Comparison of ENCODE assay signal across 10 cellular contexts in the genomic region with DNA sequence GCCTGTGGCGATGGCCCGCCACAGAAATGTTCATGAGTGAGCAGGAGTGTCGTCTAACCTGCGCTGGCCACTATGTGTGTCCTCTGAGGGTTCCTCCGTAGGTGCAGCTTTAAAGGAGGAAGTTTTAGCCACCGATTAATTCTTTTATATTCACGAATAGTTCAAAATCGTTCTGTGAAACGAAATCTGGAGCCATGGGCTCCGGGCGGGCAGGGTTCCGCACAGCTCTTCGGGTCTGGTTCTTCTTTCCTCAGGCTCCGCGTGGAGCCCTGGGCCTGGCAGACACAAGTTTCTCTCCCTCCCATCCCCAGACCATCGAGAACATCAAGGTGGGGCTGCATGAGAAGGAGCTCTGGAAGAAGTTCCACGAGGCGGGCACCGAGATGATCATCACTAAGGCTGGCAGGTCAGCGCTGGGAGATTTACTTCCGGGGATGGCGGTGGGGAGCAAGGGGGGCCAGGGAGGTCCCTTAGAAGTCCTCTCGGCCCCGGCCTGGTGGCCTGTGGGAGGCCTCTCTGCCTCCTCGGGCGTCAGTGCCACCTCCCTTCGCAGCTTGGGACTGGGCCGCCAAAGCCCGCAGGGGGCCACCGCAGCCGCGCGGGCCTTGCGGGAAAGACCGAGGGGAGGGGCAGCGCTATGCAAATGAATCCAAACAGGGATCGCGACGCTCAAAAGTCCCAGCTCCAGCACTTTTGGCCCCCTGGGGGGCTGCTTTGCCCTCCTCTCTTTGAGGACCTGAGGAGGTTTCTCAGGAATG. TPM values are rescaled to one million over a fixed set of nuclear protein-coding genes. Genes with fewer than 3 reads are reported as not detected.
DNase-seq lines count a peak whose midpoint lies in the region; ATAC-seq, FAIRE-seq and TF ChIP-seq lines count a peak whose summit lies in the region.
"Had no signal": no experiment of that assay in that cellular context is flagged by ENCODE, and none has a peak within 500 bp of the region (broad histone marks: within the 10 kb centered on the region; RNA-seq: fewer than 3 reads in every experiment).

No MANE protein-coding gene starts in this region.

- dilution Hi-C loops in keratinocyte (cut with MboI; ENCODE audit: extremely low pct_ligation_motif_present, low sequenced_read_pairs), result no loop called here

- peaks cover 64% of the 10 kb centered on the region for H3K27me3 ChIP-seq in keratinocyte (ENCODE audit: control insufficient read depth, extremely low read depth, insufficient read depth, low read length)

- no peaks in the 10 kb centered on the region for H3K9me1 ChIP-seq in keratinocyte (ENCODE audit: control insufficient read depth, extremely low read depth, insufficient read depth, low read length)

- peak overlapping the region in 1 of 3 experiments; percentile 45 for H3K4me3 ChIP-seq in keratinocyte (ENCODE audit: control insufficient read depth in 2 of 3, extremely low read depth in 1 of 3, insufficient read depth in 2 of 3, low read depth in 1 of 3, low read length in 3 of 3)

- no peak overlapping the region for H3K27ac ChIP-seq in keratinocyte (ENCODE audit: control insufficient read depth, insufficient read depth, low read length)
- H3K27ac ChIP-seq: neutrophil had no signal

- H3K9me3 Mint-ChIP-seq in activated naive CD8-positive, alpha-beta T cell treated with anti-CD3 and anti-CD28 coated beads, Interleukin-2, amount 50 U/mL, for 24 hours, result no peaks in the 10 kb centered on the region
- H3K9me3 Mint-ChIP-seq in stimulated activated naive CD8-positive, alpha-beta T cell treated with anti-CD3 and anti-CD28 coated beads, Interleukin-15, amount 100 ng/mL, for 72 hours, result no peaks in the 10 kb centered on the region

- no peak for TF ChIP-seq CTCF in keratinocyte (optimal IDR thresholded peaks at IDR 0.05 in 1 of 3, IDR thresholded peaks at IDR 0.05 in 1 of 3, conservative IDR thresholded peaks at IDR 0.05 in 1 of 3; ENCODE audit: extremely low read depth in 1 of 3, insufficient read depth in 2 of 3, low read length in 3 of 3)

- no peak for ATAC-seq in activated naive CD8-positive, alpha-beta T cell treated with anti-CD3 and anti-CD28 coated beads, Interleukin-2, amount 50 U/mL, for 24 hours
- ATAC-seq in stimulated activated naive CD8-positive, alpha-beta T cell treated with anti-CD3 and anti-CD28 coated beads, Interleukin-15, amount 100 ng/mL, for 72 hours, result no peak

- no peaks in the 10 kb centered on the region for H3K36me3 ChIP-seq in keratinocyte (ENCODE audit: control insufficient read depth in 2 of 2, extremely low read depth in 1 of 2, insufficient read depth in 2 of 2, low read length in 2 of 2)
- H3K36me3 ChIP-seq: neutrophil had no signal

- no peaks in the 10 kb centered on the region for H3K79me2 ChIP-seq in keratinocyte (ENCODE audit: control insufficient read depth, insufficient read depth, low read length)

- H3K27me3 Mint-ChIP-seq in activated naive CD8-positive, alpha-beta T cell treated with anti-CD3 and anti-CD28 coated beads, Interleukin-2, amount 50 U/mL, for 24 hours, result peaks cover 86% of the 10 kb centered on the region
- peaks cover 98% of the 10 kb centered on the region for H3K27me3 Mint-ChIP-seq in stimulated activated naive CD8-positive, alpha-beta T cell treated with anti-CD3 and anti-CD28 coated beads, Interleukin-15, amount 100 ng/mL, for 72 hours

- H3K4me1 Mint-ChIP-seq in activated naive CD8-positive, alpha-beta T cell treated with anti-CD3 and anti-CD28 coated beads, Interleukin-2, amount 50 U/mL, for 24 hours, result peaks cover 22% of the 10 kb centered on the region
- peaks cover 63% of the 10 kb centered on the region for H3K4me1 Mint-ChIP-seq in stimulated activated naive CD8-positive, alpha-beta T cell treated with anti-CD3 and anti-CD28 coated beads, Interleukin-15, amount 100 ng/mL, for 72 hours

- H3K4me1 ChIP-seq in keratinocyte (ENCODE audit: control insufficient read depth, extremely low read depth, insufficient read depth, low read length), result no peaks in the 10 kb centered on the region

- H2AFZ ChIP-seq in keratinocyte (ENCODE audit: control insufficient read depth, low read length), result peak overlapping the region; percentile 27

- no peaks in the 10 kb centered on the region for H3K9me3 ChIP-seq in keratinocyte (ENCODE audit: control insufficient read depth, low read depth, low read length)
- H3K9me3 ChIP-seq: neutrophil had no signal

- FAIRE-seq in keratinocyte (lab: Jason Lieb, UNC), result no peak

- H4K20me1 ChIP-seq in keratinocyte (ENCODE audit: control insufficient read depth, extremely low read depth, insufficient read depth, low read length), result no peaks in the 10 kb centered on the region

- no peak overlapping the region for H3K27ac Mint-ChIP-seq in activated naive CD8-positive, alpha-beta T cell treated with anti-CD3 and anti-CD28 coated beads, Interleukin-2, amount 50 U/mL, for 24 hours
- no peak overlapping the region for H3K27ac Mint-ChIP-seq in stimulated activated naive CD8-positive, alpha-beta T cell treated with anti-CD3 and anti-CD28 coated beads, Interleukin-15, amount 100 ng/mL, for 72 hours

- H3K9ac ChIP-seq in keratinocyte (ENCODE audit: control insufficient read depth, extremely low read depth, insufficient read depth, low read length), result no peak overlapping the region

- peak overlapping the region; percentile 67 for H3K4me3 Mint-ChIP-seq in activated naive CD8-positive, alpha-beta T cell treated with anti-CD3 and anti-CD28 coated beads, Interleukin-2, amount 50 U/mL, for 24 hours
- H3K4me3 Mint-ChIP-seq in stimulated activated naive CD8-positive, alpha-beta T cell treated with anti-CD3 and anti-CD28 coated beads, Interleukin-15, amount 100 ng/mL, for 72 hours, result peak overlapping the region; percentile 75 to 77

- no peaks in the 10 kb centered on the region for H3K36me3 Mint-ChIP-seq in activated naive CD8-positive, alpha-beta T cell treated with anti-CD3 and anti-CD28 coated beads, Interleukin-2, amount 50 U/mL, for 24 hours (ENCODE audit: low read depth)

- peak overlapping the region; percentile 73 for H3K4me2 ChIP-seq in keratinocyte (ENCODE audit: control insufficient read depth, extremely low read depth, insufficient read depth, low read depth, low read length)

- peak; percentile 44 for DNase-seq in activated effector memory CD4-positive, alpha-beta T cell treated with anti-CD3 and anti-CD28 coated beads, Interleukin-2, amount 50 U/mL, for 16 hours
- DNase-seq in activated effector memory CD4-positive, alpha-beta T cell treated with Interleukin-2 at 50 U/mL for 16 hours, result no peak
- no peak for DNase-seq in activated naive CD8-positive, alpha-beta T cell treated with anti-CD3 and anti-CD28 coated beads, Interleukin-2, amount 50 U/mL, for 24 hours
- DNase-seq in keratinocyte (ENCODE audit: low read depth, low spot score), result no peak
- no peak for DNase-seq in stimulated activated naive CD8-positive, alpha-beta T cell treated with anti-CD3 and anti-CD28 coated beads, Interleukin-15, amount 100 ng/mL, for 72 hours
- no peak for DNase-seq in NCI-H2227 treated with DMSO at 0.1 percent for 48 hours (lab: John Stamatoyannopoulos, UW)
- DNase-seq in iPS-NIHi11 (ENCODE audit: low spot score), result no peak
- DNase-seq in RPMI8226, result no peak
- DNase-seq: foreskin melanocyte had no signal

RNA-seq across cellular contexts. Expression of gene TBX4, which starts 5.2 kb away (rescaled TPM):
- 0.04 TPM in 1 of 3 replicates, not detected in the others for polyA plus RNA-seq in keratinocyte
- polyA plus RNA-seq in keratinocyte (2011; ENCODE audit: low read depth), result not detected
- polyA plus RNA-seq in keratinocyte (2011; cell fraction: cytosol; rRNA removed), result not detected in 2 replicates
- polyA plus RNA-seq in keratinocyte (2011; cell fraction: nucleus; rRNA removed), result 0.10 and 0.39 TPM in 2 replicates
- polyA plus RNA-seq in keratinocyte (2012; ENCODE audit: low replicate concordance), result not detected in 2 replicates
- 0.33 TPM in 1 of 3 replicates, not detected in the others for polyA minus RNA-seq in keratinocyte
- not detected for polyA minus RNA-seq in keratinocyte (2011; cell fraction: cytosol; rRNA and poly(A)+ RNA removed)
- not detected in 2 replicates for polyA minus RNA-seq in keratinocyte (2011; cell fraction: nucleus; rRNA and poly(A)+ RNA removed)

RNA-seq across cellular contexts. Expression of gene TBX2, which starts 57.8 kb away (rescaled TPM):
- polyA plus RNA-seq in keratinocyte, result 0.01 TPM in 2 of 3 replicates, not detected in the other
- not detected for polyA plus RNA-seq in keratinocyte (2011; ENCODE audit: low read depth)
- 0.03 TPM in 1 of 2 replicates, not detected in the other for polyA plus RNA-seq in keratinocyte (2011; cell fraction: cytosol; rRNA removed)
- polyA plus RNA-seq in keratinocyte (2011; cell fraction: nucleus; rRNA removed), result 0.04 and 0.07 TPM in 2 replicates
- 0.02 TPM in 1 of 2 replicates, not detected in the other for polyA plus RNA-seq in keratinocyte (2012; ENCODE audit: low replicate concordance)
- 0.10 to 0.26 TPM in 2 of 3 replicates, not detected in the other for polyA minus RNA-seq in keratinocyte
- polyA minus RNA-seq in keratinocyte (2011; cell fraction: cytosol; rRNA and poly(A)+ RNA removed), result not detected
- polyA minus RNA-seq in keratinocyte (2011; cell fraction: nucleus; rRNA and poly(A)+ RNA removed), result not detected in 2 replicates
